12 cellular contexts compared by ENCODE assay signal in the genomic region with DNA sequence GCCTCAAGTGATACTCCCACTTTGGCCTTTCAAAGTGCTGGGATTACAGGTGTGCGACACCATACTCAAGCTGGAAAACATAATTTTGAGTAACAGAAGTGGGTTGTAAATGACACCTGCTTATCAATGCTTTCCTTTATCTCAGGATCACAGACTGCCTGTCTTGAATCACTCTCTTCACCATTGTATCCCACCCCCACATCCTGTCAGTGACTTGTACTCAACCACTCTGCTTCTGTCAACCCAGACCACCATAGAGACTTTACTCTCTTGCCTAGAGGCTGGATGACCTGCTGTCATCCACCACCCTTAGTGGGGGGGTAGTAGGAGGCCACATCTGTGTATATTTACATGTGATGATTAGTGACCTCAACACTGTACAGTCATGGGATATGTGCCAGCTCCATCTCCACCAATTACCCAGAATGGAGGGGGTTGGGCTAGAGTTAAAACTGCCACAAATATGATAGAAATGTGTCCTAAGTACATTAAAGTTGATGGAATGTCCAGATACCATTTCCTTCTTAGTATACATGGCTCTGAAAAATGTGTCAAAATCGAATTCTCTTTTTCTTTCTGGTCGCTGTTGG.
"Had no signal": no experiment of that assay in that cellular context is flagged by ENCODE, and none has a peak within 500 bp of the region (broad histone marks: within the 10 kb centered on the region; RNA-seq: fewer than 3 reads in every experiment).

No MANE protein-coding gene starts in this region.

- DNase-seq: activated B cell treated with CpG ODN at 0.5 μM for 24 hours; activated CD4-positive, alpha-beta T cell treated with anti-CD3 and anti-CD28 coated beads, Interleukin-2, amount 10 ng/mL, durations not matched to agents 7 days and 5 days; activated CD8-positive, alpha-beta memory T cell treated with anti-CD3 and anti-CD28 coated beads for 24 hours; activated naive CD4-positive, alpha-beta T cell treated with Interleukin-2 at 50 U/mL for 16 hours; activated naive CD8-positive, alpha-beta T cell treated with anti-CD3 and anti-CD28 coated beads, Interleukin-2, amount 50 U/mL, for 24 hours; colonic mucosa; effector CD4-positive, alpha-beta T cell; hypothalamus; nephron progenitor cell; stimulated activated CD4-positive, alpha-beta T cell treated with anti-CD3 and anti-CD28 coated beads, Interleukin-4, amount 100 ng/mL, for 24 hours; stimulated activated naive CD8-positive, alpha-beta T cell treated with anti-CD3 and anti-CD28 coated beads, Interleukin-15, amount 100 ng/mL, for 72 hours had no signal

- H3K27me3 ChIP-seq: colonic mucosa had no signal

- H3K36me3 ChIP-seq: colonic mucosa, prostate gland had no signal

- H3K4me3 ChIP-seq: colonic mucosa, prostate gland had no signal

- H3K4me1 ChIP-seq: colonic mucosa had no signal

- ATAC-seq: activated naive CD8-positive, alpha-beta T cell treated with anti-CD3 and anti-CD28 coated beads, Interleukin-2, amount 50 U/mL, for 24 hours; stimulated activated naive CD8-positive, alpha-beta T cell treated with anti-CD3 and anti-CD28 coated beads, Interleukin-15, amount 100 ng/mL, for 72 hours had no signal

- H3K27ac ChIP-seq: colonic mucosa, prostate gland had no signal

- H3K9me3 ChIP-seq: colonic mucosa, prostate gland had no signal
